30 cellular contexts compared by ENCODE assay signal in the genomic region with DNA sequence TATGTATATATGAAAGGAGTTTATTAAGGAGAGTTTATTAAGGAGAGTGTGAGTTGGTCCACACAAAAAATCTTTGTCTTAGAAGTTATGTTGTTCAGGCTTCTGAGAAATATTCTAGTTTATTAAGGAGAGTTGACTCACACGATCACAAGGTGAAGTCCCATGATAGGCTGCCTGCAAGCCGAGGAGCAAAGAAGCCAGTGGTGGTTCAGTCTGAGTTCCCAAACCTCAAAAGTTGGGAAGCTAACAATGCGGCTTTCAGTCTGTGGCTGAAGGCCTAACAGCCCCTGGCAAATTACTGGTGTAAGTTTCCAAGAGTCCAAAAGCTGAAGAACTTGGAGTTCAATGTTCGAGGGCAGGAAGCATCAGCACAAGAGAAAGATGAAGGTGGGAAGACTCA. TPM values are rescaled to one million over a fixed set of nuclear protein-coding genes. Genes with fewer than 3 reads are reported as not detected.
DNase-seq lines count a peak whose midpoint lies in the region; ATAC-seq, FAIRE-seq and TF ChIP-seq lines count a peak whose summit lies in the region.
"Had no signal": no experiment of that assay in that cellular context is flagged by ENCODE, and none has a peak within 500 bp of the region (broad histone marks: within the 10 kb centered on the region; RNA-seq: fewer than 3 reads in every experiment).

No MANE protein-coding gene starts in this region.

- no peaks in the 10 kb centered on the region for H3K79me2 ChIP-seq in astrocyte (ENCODE audit: insufficient read depth, low read length)

- no peaks in the 10 kb centered on the region for H3K4me1 ChIP-seq in astrocyte (ENCODE audit: insufficient read depth, low read length)
- H3K4me1 ChIP-seq in uterus, result no peaks in the 10 kb centered on the region
- H3K4me1 ChIP-seq: A549; BE2C; BLaER1 treated with 17β-estradiol and CSF1 and Interleukin-3, amounts not matched to agents 10 nM and 100 nM had no signal

- peak; percentile 76 for ATAC-seq in sciatic nerve
- no peak for ATAC-seq in WTC11
- no peak for ATAC-seq in stimulated activated effector memory CD8-positive, alpha-beta T cell treated with anti-CD3 and anti-CD28 coated beads, Interleukin-12 subunit alpha, Interleukin-12 subunit beta, amount 100 ng/mL, for 72 hours
- ATAC-seq: A549, GM23338, HCT116 had no signal

- no peaks in the 10 kb centered on the region for H3K36me3 Mint-ChIP-seq in astrocyte (ENCODE audit: low read depth, unreplicated experiment)
- peaks cover 21% of the 10 kb centered on the region for H3K36me3 Mint-ChIP-seq in WTC11
- H3K36me3 Mint-ChIP-seq in stimulated activated effector memory CD8-positive, alpha-beta T cell treated with anti-CD3 and anti-CD28 coated beads, Interleukin-12 subunit alpha, Interleukin-12 subunit beta, amount 100 ng/mL, for 72 hours, result no peaks in the 10 kb centered on the region
- H3K36me3 Mint-ChIP-seq: CD14-positive monocyte; CD8-positive, alpha-beta memory T cell had no signal

- no peak overlapping the region for H3K4me2 ChIP-seq in astrocyte (ENCODE audit: low read length)
- H3K4me2 ChIP-seq: A549; BLaER1 treated with 17β-estradiol and CSF1 and Interleukin-3, amounts not matched to agents 10 nM and 100 nM; GM23338 had no signal

- H3K27me3 Mint-ChIP-seq in astrocyte (ENCODE audit: low read depth, unreplicated experiment), result no peaks in the 10 kb centered on the region
- H3K27me3 Mint-ChIP-seq in WTC11 (ENCODE audit: low read depth), result no peaks in the 10 kb centered on the region
- H3K27me3 Mint-ChIP-seq: CD4-positive, alpha-beta T cell had no signal

- no peak for TF ChIP-seq POLR2A in uterus (IDR thresholded peaks at IDR 0.05)

- no peaks in the 10 kb centered on the region for H3K9me3 ChIP-seq in astrocyte (ENCODE audit: insufficient read depth, low read depth, low read length)
- H3K9me3 ChIP-seq in uterus, result no peaks in the 10 kb centered on the region
- H3K9me3 ChIP-seq: A549; BE2C; BLaER1 treated with 17β-estradiol and CSF1 and Interleukin-3, amounts not matched to agents 10 nM and 100 nM had no signal

- POLR2A ChIA-PET in WTC11 (lab: Charles Lee), result no interaction called here

- H3K27me3 ChIP-seq in astrocyte (ENCODE audit: insufficient read depth, low read length), result no peaks in the 10 kb centered on the region
- H3K27me3 ChIP-seq in uterus, result no peaks in the 10 kb centered on the region
- H3K27me3 ChIP-seq: BE2C; BLaER1 treated with 17β-estradiol and CSF1 and Interleukin-3, amounts not matched to agents 10 nM and 100 nM had no signal

- intact Hi-C loops in sciatic nerve (cut with DNase I), result no loop called here
- intact Hi-C loops in uterus (cut with DNase I; ENCODE audit: low total_unique reads), result no loop called here

- H3K9me3 Mint-ChIP-seq in astrocyte (ENCODE audit: unreplicated experiment) (no peaks in the 10 kb centered on the region), WTC11 (peaks cover 7% of the 10 kb centered on the region; the same call in 1 of the 2 replicates)
- H3K9me3 Mint-ChIP-seq in stimulated activated effector memory CD8-positive, alpha-beta T cell treated with anti-CD3 and anti-CD28 coated beads, Interleukin-12 subunit alpha, Interleukin-12 subunit beta, amount 100 ng/mL, for 72 hours, result no peaks in the 10 kb centered on the region
- H3K9me3 Mint-ChIP-seq: CD4-positive, alpha-beta T cell; CD8-positive, alpha-beta memory T cell; GM23338 had no signal

- no peak overlapping the region for H3K4me3 Mint-ChIP-seq in astrocyte (ENCODE audit: unreplicated experiment)
- H3K4me3 Mint-ChIP-seq in WTC11, result no peak overlapping the region
- H3K4me3 Mint-ChIP-seq in stimulated activated effector memory CD8-positive, alpha-beta T cell treated with anti-CD3 and anti-CD28 coated beads, Interleukin-12 subunit alpha, Interleukin-12 subunit beta, amount 100 ng/mL, for 72 hours, result no peak overlapping the region
- H3K4me3 Mint-ChIP-seq: CD14-positive monocyte; CD4-positive, alpha-beta T cell; CD8-positive, alpha-beta memory T cell; GM23338; H9 had no signal

- H3K9ac ChIP-seq in astrocyte (ENCODE audit: low read length), result no peak overlapping the region
- H3K9ac ChIP-seq: BLaER1 treated with 17β-estradiol and CSF1 and Interleukin-3, amounts not matched to agents 10 nM and 100 nM had no signal

- CTCF ChIA-PET in WTC11 (lab: Charles Lee), result no interaction called here

- no peak for TF ChIP-seq CTCF in astrocyte (IDR thresholded peaks at IDR 0.05; ENCODE audit: insufficient read depth, low read depth, low read length)
- no peak for TF ChIP-seq CTCF in WTC11 (IDR thresholded peaks at IDR 0.05)
- no peak for TF ChIP-seq CTCF in uterus (IDR thresholded peaks at IDR 0.05)

- H3K4me3 ChIP-seq in astrocyte (ENCODE audit: insufficient read depth, low read depth, low read length) (no peak overlapping the region), uterus (no peak overlapping the region)
- H3K4me3 ChIP-seq: A549; BLaER1 treated with 17β-estradiol and CSF1 and Interleukin-3, amounts not matched to agents 10 nM and 100 nM; GM23338 had no signal

- no peak overlapping the region for H3K27ac Mint-ChIP-seq in astrocyte (ENCODE audit: unreplicated experiment)
- H3K27ac Mint-ChIP-seq in WTC11, result no peak overlapping the region
- no peak overlapping the region for H3K27ac Mint-ChIP-seq in stimulated activated effector memory CD8-positive, alpha-beta T cell treated with anti-CD3 and anti-CD28 coated beads, Interleukin-12 subunit alpha, Interleukin-12 subunit beta, amount 100 ng/mL, for 72 hours
- H3K27ac Mint-ChIP-seq: CD14-positive monocyte; CD4-positive, alpha-beta T cell; CD8-positive, alpha-beta memory T cell; GM23338 had no signal

- DNase-seq in HT1080 (ENCODE audit: low read depth), result peak; percentile 14
- no peak for DNase-seq in astrocyte (ENCODE audit: low read depth)
- DNase-seq in foreskin melanocyte, result peak; percentile 99
- no peak for DNase-seq in sciatic nerve (ENCODE audit: low spot score)
- DNase-seq in WTC11 (ENCODE audit: low spot score), result no peak
- no peak for DNase-seq in uterus
- no peak for DNase-seq in SK-N-DZ (ENCODE audit: low spot score)
- DNase-seq in stimulated activated effector memory CD8-positive, alpha-beta T cell treated with anti-CD3 and anti-CD28 coated beads, Interleukin-12 subunit alpha, Interleukin-12 subunit beta, amount 100 ng/mL, for 72 hours (ENCODE audit: low spot score in 2 of 2), result no peak
- DNase-seq: 8988T; ACHN; AML-193; BE2C; Calu3; CD4-positive, alpha-beta T cell; CD8-positive, alpha-beta memory T cell; COR-L47; DMS53; DMS79 treated with DMSO at 0.1 percent for 48 hours; GF-D8; H9 had no signal

- no peaks in the 10 kb centered on the region for H3K4me1 Mint-ChIP-seq in astrocyte (ENCODE audit: low read depth, unreplicated experiment)
- 0 out of 2 replicates have a peak, but pooled peaks cover 6% of the 10 kb centered on the region for H3K4me1 Mint-ChIP-seq in WTC11
- H3K4me1 Mint-ChIP-seq in stimulated activated effector memory CD8-positive, alpha-beta T cell treated with anti-CD3 and anti-CD28 coated beads, Interleukin-12 subunit alpha, Interleukin-12 subunit beta, amount 100 ng/mL, for 72 hours, result no peaks in the 10 kb centered on the region
- H3K4me1 Mint-ChIP-seq: CD14-positive monocyte; CD8-positive, alpha-beta memory T cell; GM23338 had no signal

- no peak overlapping the region for H3K27ac ChIP-seq in astrocyte (ENCODE audit: low read depth, low read length)
- no peak overlapping the region for H3K27ac ChIP-seq in uterus
- H3K27ac ChIP-seq: A549; BLaER1 treated with 17β-estradiol and CSF1 and Interleukin-3, amounts not matched to agents 10 nM and 100 nM had no signal

- no peaks in the 10 kb centered on the region for H4K20me1 ChIP-seq in astrocyte (ENCODE audit: insufficient read depth, low read length)
- H4K20me1 ChIP-seq: BLaER1 treated with 17β-estradiol and CSF1 and Interleukin-3, amounts not matched to agents 10 nM and 100 nM had no signal

- H3K36me3 ChIP-seq in astrocyte (ENCODE audit: insufficient read depth, low read length) (no peaks in the 10 kb centered on the region), uterus (no peaks in the 10 kb centered on the region)
- H3K36me3 ChIP-seq: BE2C; BLaER1 treated with 17β-estradiol and CSF1 and Interleukin-3, amounts not matched to agents 10 nM and 100 nM had no signal

- peak; percentile 47 for FAIRE-seq in astrocyte (lab: Jason Lieb, UNC)
- FAIRE-seq: A549, GM12891, GM18507 had no signal

- H2AFZ ChIP-seq in astrocyte (ENCODE audit: low read depth, low read length), result no peak overlapping the region
- H2AFZ ChIP-seq: GM23338 had no signal

TF ChIP-seq in WTC11, 78 proteins besides CTCF, POLR2A, EP300 and RAD21 (continues in another document):
- no peak for TF ChIP-seq ZNF219 (CRISPR knock-in tag; IDR thresholded peaks at IDR 0.05; ENCODE audit: borderline replicate concordance)
- no peak for TF ChIP-seq ZNF423 (CRISPR knock-in tag; IDR thresholded peaks at IDR 0.05)
- no peak for TF ChIP-seq RELA (CRISPR knock-in tag; IDR thresholded peaks at IDR 0.05; ENCODE audit: borderline replicate concordance)
- TF ChIP-seq SMAD4 (CRISPR knock-in tag; IDR thresholded peaks at IDR 0.05), result no peak
- TF ChIP-seq ETV6 (CRISPR knock-in tag; IDR thresholded peaks at IDR 0.05), result no peak
- TF ChIP-seq, protein P1, sequence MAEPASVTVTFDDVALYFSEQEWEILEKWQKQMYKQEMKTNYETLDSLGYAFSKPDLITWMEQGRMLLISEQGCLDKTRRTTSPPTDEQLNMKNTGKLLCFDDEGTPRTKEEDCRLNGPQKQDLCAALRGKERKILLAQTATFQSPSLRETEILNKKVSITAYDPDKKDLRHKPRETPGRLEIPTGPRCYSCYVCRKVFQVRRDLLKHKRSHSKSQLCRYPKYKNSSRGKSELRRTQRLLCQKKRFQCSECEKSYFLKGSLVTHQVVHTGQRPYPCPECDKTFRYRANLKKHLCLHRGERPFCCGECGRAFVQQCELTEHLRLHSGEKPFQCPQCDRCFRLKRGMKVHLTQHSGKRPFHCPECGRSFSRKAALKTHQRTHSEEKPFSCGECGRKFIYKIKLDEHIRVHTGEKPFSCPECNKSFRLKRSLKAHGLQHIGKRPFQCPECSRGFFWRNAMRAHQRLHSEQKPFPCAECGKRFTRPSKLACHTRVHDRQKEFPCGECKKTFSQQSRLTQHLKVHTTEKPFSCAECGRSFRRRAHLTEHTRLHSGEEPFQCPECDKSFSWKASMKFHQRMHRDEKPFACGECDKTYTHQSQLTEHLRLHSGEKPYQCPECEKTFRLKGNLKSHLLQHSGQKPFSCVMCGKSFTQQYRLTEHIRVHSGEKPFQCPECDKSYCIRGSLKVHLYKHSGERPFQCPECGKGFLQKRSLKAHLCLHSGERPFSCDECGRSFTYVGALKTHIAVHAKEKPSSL (CRISPR knock-in tag; conservative IDR thresholded peaks at IDR 0.05), result no peak
- TF ChIP-seq MYBL2 (CRISPR knock-in tag; IDR thresholded peaks at IDR 0.05), result no peak

RNA-seq across cellular contexts. Expression of a gene that starts 42.4 kb away (rescaled TPM):
- 0.07 TPM in 1 of 2 replicates, not detected in the other for total RNA-seq in HT1080 (2014; rRNA removed; shearing (Covaris generic))
- polyA plus RNA-seq in HT1080 (2015; cell fraction: cytosol; rRNA removed), result not detected in 2 replicates
- polyA plus RNA-seq in HT1080 (2015; cell fraction: nucleus; rRNA removed), result not detected in 2 replicates
- total RNA-seq in astrocyte (not detected in 2 replicates), sciatic nerve (not detected), WTC11 (2021) (3.3 to 4.3 TPM (median 3.9 TPM) in 3 replicates), uterus (under 1 TPM in 1 of 4 donors, not detected in 3; 0.21 TPM)
- not detected in 2 replicates for polyA plus RNA-seq in SK-N-DZ (2014; cell fraction: cytosol; rRNA removed)
- polyA plus RNA-seq in SK-N-DZ (2014; cell fraction: nucleus; rRNA removed), result not detected in 2 replicates
- total RNA-seq: Calu3; CD4-positive, alpha-beta T cell; Daoy; G401; H4 had no signal
- polyA plus RNA-seq: A549; CD14-positive monocyte; CD8-positive, alpha-beta memory T cell had no signal

Comparison
In these comparisons a context has a peak if more than half of its experiments do, and no peak if none do; other contexts are left out.
1. DNase-seq: peak in HT1080 (single experiment) and foreskin melanocyte (single experiment); none in astrocyte (single experiment), sciatic nerve (single experiment), WTC11 (single experiment), uterus (0 of 2), SK-N-DZ (single experiment) and stimulated activated effector memory CD8-positive, alpha-beta T cell treated with anti-CD3 and anti-CD28 coated beads, Interleukin-12 subunit alpha, Interleukin-12 subunit beta, amount 100 ng/mL, for 72 hours (0 of 2).